Comparison of ENCODE assay signal across 1 cellular context in the genomic region with DNA sequence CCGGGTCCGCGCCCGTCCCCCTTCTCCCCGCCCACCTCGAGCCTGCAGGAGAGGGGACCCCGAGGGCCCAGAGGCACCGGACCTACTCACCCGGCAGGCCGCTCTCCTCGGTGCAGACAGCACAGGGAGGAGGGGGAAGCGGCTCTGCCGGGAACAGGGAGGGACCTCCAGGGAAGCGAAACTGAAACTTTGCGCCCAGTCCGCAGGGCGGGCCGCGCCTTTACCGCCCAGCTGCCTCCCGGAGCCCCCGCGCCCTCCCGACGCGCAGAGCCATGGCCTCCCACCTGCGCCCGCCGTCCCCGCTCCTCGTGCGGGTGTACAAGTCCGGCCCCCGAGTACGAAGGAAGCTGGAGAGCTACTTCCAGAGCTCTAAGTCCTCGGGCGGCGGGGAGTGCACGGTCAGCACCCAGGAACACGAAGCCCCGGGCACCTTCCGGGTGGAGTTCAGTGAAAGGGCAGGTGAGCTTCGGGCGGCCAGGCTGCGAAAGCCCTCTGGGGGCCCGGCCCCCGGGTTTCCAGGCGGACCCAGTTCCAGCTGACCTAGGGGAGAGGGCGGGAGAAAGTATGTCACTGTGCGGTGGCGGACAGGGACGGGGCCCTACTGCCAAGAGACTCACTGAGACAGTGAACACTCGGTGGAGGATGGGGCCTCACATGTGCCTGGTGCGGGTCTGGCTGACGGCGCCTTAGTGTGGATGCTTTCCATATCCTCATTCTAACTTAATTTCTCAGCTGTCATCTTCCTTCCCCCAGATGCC.
A peak's percentile ranks its signal among the peaks of the same experiment; 100 is the strongest.
TF ChIP-seq lines count a peak whose summit lies in the region.

A gene (plus strand): TSS at position 184 of the 758 bp plus-strand sequence. CDS start 89 bp downstream, at position 273.
A gene (minus strand): TSS at position 146 of the 758 bp plus-strand sequence. CDS start 4,680 bp downstream, outside the sequence.

TF ChIP-seq in GM12878, 131 proteins besides CTCF, POLR2A, EP300 and RAD21 (continued from another document and continues in another):
- TF ChIP-seq YY1 (IDR thresholded peaks at IDR 0.05; ENCODE audit: low read depth, low read length) = 0 out of 2 replicates have a peak, but pooled peaks have one; percentile 49
- TF ChIP-seq, protein P1, sequence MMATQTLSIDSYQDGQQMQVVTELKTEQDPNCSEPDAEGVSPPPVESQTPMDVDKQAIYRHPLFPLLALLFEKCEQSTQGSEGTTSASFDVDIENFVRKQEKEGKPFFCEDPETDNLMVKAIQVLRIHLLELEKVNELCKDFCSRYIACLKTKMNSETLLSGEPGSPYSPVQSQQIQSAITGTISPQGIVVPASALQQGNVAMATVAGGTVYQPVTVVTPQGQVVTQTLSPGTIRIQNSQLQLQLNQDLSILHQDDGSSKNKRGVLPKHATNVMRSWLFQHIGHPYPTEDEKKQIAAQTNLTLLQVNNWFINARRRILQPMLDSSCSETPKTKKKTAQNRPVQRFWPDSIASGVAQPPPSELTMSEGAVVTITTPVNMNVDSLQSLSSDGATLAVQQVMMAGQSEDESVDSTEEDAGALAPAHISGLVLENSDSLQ (IDR thresholded peaks at IDR 0.05) = no peak
- peak; percentile 81 for TF ChIP-seq EED (IDR thresholded peaks at IDR 0.05; ENCODE audit: low read depth)
- no peak; the same call in 1 of the 2 replicates for TF ChIP-seq POLR2AphosphoS2 (IDR thresholded peaks at IDR 0.05; ENCODE audit: low read depth, low read length)
- TF ChIP-seq FOXK2 (IDR thresholded peaks at IDR 0.05) = no peak
- peak; percentile 82; the same call in 1 of the 2 replicates for TF ChIP-seq DPF2 (IDR thresholded peaks at IDR 0.05)
- TF ChIP-seq, protein P2, sequence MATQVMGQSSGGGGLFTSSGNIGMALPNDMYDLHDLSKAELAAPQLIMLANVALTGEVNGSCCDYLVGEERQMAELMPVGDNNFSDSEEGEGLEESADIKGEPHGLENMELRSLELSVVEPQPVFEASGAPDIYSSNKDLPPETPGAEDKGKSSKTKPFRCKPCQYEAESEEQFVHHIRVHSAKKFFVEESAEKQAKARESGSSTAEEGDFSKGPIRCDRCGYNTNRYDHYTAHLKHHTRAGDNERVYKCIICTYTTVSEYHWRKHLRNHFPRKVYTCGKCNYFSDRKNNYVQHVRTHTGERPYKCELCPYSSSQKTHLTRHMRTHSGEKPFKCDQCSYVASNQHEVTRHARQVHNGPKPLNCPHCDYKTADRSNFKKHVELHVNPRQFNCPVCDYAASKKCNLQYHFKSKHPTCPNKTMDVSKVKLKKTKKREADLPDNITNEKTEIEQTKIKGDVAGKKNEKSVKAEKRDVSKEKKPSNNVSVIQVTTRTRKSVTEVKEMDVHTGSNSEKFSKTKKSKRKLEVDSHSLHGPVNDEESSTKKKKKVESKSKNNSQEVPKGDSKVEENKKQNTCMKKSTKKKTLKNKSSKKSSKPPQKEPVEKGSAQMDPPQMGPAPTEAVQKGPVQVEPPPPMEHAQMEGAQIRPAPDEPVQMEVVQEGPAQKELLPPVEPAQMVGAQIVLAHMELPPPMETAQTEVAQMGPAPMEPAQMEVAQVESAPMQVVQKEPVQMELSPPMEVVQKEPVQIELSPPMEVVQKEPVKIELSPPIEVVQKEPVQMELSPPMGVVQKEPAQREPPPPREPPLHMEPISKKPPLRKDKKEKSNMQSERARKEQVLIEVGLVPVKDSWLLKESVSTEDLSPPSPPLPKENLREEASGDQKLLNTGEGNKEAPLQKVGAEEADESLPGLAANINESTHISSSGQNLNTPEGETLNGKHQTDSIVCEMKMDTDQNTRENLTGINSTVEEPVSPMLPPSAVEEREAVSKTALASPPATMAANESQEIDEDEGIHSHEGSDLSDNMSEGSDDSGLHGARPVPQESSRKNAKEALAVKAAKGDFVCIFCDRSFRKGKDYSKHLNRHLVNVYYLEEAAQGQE (IDR thresholded peaks at IDR 0.05; ENCODE audit: low read depth, low read length) = no peak
- 0 out of 2 replicates have a peak, but pooled peaks have one; percentile 39 for TF ChIP-seq MTA2 (IDR thresholded peaks at IDR 0.05; ENCODE audit: low read depth)
- TF ChIP-seq, protein P3, sequence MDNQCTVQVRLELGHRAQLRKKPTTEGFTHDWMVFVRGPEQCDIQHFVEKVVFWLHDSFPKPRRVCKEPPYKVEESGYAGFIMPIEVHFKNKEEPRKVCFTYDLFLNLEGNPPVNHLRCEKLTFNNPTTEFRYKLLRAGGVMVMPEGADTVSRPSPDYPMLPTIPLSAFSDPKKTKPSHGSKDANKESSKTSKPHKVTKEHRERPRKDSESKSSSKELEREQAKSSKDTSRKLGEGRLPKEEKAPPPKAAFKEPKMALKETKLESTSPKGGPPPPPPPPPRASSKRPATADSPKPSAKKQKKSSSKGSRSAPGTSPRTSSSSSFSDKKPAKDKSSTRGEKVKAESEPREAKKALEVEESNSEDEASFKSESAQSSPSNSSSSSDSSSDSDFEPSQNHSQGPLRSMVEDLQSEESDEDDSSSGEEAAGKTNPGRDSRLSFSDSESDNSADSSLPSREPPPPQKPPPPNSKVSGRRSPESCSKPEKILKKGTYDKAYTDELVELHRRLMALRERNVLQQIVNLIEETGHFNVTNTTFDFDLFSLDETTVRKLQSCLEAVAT (IDR thresholded peaks at IDR 0.05) = peak; percentile 58; the same call in 1 of the 2 replicates
- peak; percentile 71 for TF ChIP-seq NR2F1 (conservative IDR thresholded peaks at IDR 0.05)
- no peak for TF ChIP-seq FOXM1 (IDR thresholded peaks at IDR 0.05; ENCODE audit: low read depth, low read length)
- peak; percentile 97; the same call in 1 of the 2 replicates for TF ChIP-seq ASH2L (IDR thresholded peaks at IDR 0.05; ENCODE audit: borderline replicate concordance, low read depth)
- no peak for TF ChIP-seq TARDBP (IDR thresholded peaks at IDR 0.05; ENCODE audit: borderline replicate concordance)
- TF ChIP-seq, protein P4, sequence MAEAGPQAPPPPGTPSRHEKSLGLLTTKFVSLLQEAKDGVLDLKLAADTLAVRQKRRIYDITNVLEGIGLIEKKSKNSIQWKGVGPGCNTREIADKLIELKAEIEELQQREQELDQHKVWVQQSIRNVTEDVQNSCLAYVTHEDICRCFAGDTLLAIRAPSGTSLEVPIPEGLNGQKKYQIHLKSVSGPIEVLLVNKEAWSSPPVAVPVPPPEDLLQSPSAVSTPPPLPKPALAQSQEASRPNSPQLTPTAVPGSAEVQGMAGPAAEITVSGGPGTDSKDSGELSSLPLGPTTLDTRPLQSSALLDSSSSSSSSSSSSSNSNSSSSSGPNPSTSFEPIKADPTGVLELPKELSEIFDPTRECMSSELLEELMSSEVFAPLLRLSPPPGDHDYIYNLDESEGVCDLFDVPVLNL (IDR thresholded peaks at IDR 0.05; ENCODE audit: low read depth, low read length) = 0 out of 2 replicates have a peak, but pooled peaks have one; percentile 50
- TF ChIP-seq JUNB (IDR thresholded peaks at IDR 0.05) = no peak
- TF ChIP-seq RELA (IDR thresholded peaks at IDR 0.05; ENCODE audit: borderline replicate concordance, partially characterized antibody) = peak; percentile 44
- TF ChIP-seq, protein P5, sequence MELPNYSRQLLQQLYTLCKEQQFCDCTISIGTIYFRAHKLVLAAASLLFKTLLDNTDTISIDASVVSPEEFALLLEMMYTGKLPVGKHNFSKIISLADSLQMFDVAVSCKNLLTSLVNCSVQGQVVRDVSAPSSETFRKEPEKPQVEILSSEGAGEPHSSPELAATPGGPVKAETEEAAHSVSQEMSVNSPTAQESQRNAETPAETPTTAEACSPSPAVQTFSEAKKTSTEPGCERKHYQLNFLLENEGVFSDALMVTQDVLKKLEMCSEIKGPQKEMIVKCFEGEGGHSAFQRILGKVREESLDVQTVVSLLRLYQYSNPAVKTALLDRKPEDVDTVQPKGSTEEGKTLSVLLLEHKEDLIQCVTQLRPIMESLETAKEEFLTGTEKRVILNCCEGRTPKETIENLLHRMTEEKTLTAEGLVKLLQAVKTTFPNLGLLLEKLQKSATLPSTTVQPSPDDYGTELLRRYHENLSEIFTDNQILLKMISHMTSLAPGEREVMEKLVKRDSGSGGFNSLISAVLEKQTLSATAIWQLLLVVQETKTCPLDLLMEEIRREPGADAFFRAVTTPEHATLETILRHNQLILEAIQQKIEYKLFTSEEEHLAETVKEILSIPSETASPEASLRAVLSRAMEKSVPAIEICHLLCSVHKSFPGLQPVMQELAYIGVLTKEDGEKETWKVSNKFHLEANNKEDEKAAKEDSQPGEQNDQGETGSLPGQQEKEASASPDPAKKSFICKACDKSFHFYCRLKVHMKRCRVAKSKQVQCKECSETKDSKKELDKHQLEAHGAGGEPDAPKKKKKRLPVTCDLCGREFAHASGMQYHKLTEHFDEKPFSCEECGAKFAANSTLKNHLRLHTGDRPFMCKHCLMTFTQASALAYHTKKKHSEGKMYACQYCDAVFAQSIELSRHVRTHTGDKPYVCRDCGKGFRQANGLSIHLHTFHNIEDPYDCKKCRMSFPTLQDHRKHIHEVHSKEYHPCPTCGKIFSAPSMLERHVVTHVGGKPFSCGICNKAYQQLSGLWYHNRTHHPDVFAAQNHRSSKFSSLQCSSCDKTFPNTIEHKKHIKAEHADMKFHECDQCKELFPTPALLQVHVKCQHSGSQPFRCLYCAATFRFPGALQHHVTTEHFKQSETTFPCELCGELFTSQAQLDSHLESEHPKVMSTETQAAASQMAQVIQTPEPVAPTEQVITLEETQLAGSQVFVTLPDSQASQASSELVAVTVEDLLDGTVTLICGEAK (IDR thresholded peaks at IDR 0.05; ENCODE audit: borderline replicate concordance) = peak; percentile 7; the same call in 1 of the 2 replicates
- TF ChIP-seq IRF4 (IDR thresholded peaks at IDR 0.05; ENCODE audit: low read depth, low read length) = 0 out of 2 replicates have a peak, but pooled peaks have one; percentile 52
- no peak for TF ChIP-seq NRF1 (conservative IDR thresholded peaks at IDR 0.05; ENCODE audit: low read depth, low read length)
- TF ChIP-seq NFYA (IDR thresholded peaks at IDR 0.05; ENCODE audit: borderline replicate concordance, low read depth, low read length) = no peak
- peak; percentile 63; the same call in 1 of the 2 replicates for TF ChIP-seq TCF12 (IDR thresholded peaks at IDR 0.05; ENCODE audit: low read depth, low read length)
- no peak for TF ChIP-seq KAT2A (conservative IDR thresholded peaks at IDR 0.05; ENCODE audit: control insufficient read depth, low read depth, low read length)
- no peak; the same call in 1 of the 2 replicates for TF ChIP-seq MTA3 (IDR thresholded peaks at IDR 0.05; ENCODE audit: borderline replicate concordance, low read length)
- 0 out of 2 replicates have a peak, but pooled peaks have one; percentile 1 for TF ChIP-seq RUNX3 (IDR thresholded peaks at IDR 0.05; ENCODE audit: low read length)
- no peak for TF ChIP-seq NFIC (IDR thresholded peaks at IDR 0.05; ENCODE audit: low read depth, low read length)
- peak; percentile 99 for TF ChIP-seq GATAD2B (conservative IDR thresholded peaks at IDR 0.05; ENCODE audit: low read depth)
- no peak for TF ChIP-seq JUND (IDR thresholded peaks at IDR 0.05; ENCODE audit: low read depth, low read length)
- TF ChIP-seq, protein P6, sequence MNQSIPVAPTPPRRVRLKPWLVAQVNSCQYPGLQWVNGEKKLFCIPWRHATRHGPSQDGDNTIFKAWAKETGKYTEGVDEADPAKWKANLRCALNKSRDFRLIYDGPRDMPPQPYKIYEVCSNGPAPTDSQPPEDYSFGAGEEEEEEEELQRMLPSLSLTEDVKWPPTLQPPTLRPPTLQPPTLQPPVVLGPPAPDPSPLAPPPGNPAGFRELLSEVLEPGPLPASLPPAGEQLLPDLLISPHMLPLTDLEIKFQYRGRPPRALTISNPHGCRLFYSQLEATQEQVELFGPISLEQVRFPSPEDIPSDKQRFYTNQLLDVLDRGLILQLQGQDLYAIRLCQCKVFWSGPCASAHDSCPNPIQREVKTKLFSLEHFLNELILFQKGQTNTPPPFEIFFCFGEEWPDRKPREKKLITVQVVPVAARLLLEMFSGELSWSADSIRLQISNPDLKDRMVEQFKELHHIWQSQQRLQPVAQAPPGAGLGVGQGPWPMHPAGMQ (IDR thresholded peaks at IDR 0.05; ENCODE audit: borderline replicate concordance) = no peak
- peak; percentile 82 to 90 for TF ChIP-seq IKZF2 (IDR thresholded peaks at IDR 0.05)
- TF ChIP-seq ZNF24 (IDR thresholded peaks at IDR 0.05) = no peak
- no peak for TF ChIP-seq FOS (IDR thresholded peaks at IDR 0.05; ENCODE audit: borderline replicate concordance, extremely low read depth, insufficient read length)
- TF ChIP-seq SREBF1 (IDR thresholded peaks at IDR 0.05; ENCODE audit: low read length) = no peak
- TF ChIP-seq PAX8 (IDR thresholded peaks at IDR 0.05) = no peak
- TF ChIP-seq CREB1 (IDR thresholded peaks at IDR 0.05; ENCODE audit: low read depth) = 0 out of 2 replicates have a peak, but pooled peaks have one; percentile 23
- no peak for TF ChIP-seq WRNIP1 (IDR thresholded peaks at IDR 0.05; ENCODE audit: borderline replicate concordance, low read depth, low read length)
- TF ChIP-seq SUZ12 (IDR thresholded peaks at IDR 0.05; ENCODE audit: unreplicated experiment) = no peak
- TF ChIP-seq MYB (IDR thresholded peaks at IDR 0.05; ENCODE audit: borderline replicate concordance, low read depth, low read length) = no peak
- TF ChIP-seq STAT1 (conservative IDR thresholded peaks at IDR 0.05) = peak; percentile 85; the same call in 1 of the 2 replicates
- no peak for TF ChIP-seq ZBED1 (IDR thresholded peaks at IDR 0.05; ENCODE audit: borderline replicate concordance)
- no peak for TF ChIP-seq EZH2 (IDR thresholded peaks at IDR 0.05; ENCODE audit: borderline replicate concordance, control insufficient read depth, low read depth, low read length)
- peak; percentile 9 to 56; a peak in 3 of 4 replicates for TF ChIP-seq BHLHE40 (IDR thresholded peaks at IDR 0.05; ENCODE audit: borderline replicate concordance in 1 of 2, low read depth in 2 of 2, low read length in 1 of 2)
- peak; percentile 68 for TF ChIP-seq BACH1 (IDR thresholded peaks at IDR 0.05; ENCODE audit: borderline replicate concordance)
- no peak for TF ChIP-seq ZSCAN29 (IDR thresholded peaks at IDR 0.05)
- TF ChIP-seq, protein P7, sequence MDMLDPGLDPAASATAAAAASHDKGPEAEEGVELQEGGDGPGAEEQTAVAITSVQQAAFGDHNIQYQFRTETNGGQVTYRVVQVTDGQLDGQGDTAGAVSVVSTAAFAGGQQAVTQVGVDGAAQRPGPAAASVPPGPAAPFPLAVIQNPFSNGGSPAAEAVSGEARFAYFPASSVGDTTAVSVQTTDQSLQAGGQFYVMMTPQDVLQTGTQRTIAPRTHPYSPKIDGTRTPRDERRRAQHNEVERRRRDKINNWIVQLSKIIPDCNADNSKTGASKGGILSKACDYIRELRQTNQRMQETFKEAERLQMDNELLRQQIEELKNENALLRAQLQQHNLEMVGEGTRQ (IDR thresholded peaks at IDR 0.05; ENCODE audit: borderline replicate concordance, low read depth, low read length) = no peak
- TF ChIP-seq CEBPB (IDR thresholded peaks at IDR 0.05; ENCODE audit: borderline replicate concordance in 1 of 2, low read depth in 2 of 2, low read length in 2 of 2) = no peak
- no peak for TF ChIP-seq KDM1A (IDR thresholded peaks at IDR 0.05; ENCODE audit: borderline replicate concordance)
- no peak for TF ChIP-seq ZNF207 (IDR thresholded peaks at IDR 0.05; ENCODE audit: borderline replicate concordance)
- no peak for TF ChIP-seq SUPT20H (IDR thresholded peaks at IDR 0.05; ENCODE audit: borderline replicate concordance, control insufficient read depth, low read depth, low read length)
- peak; percentile 45; the same call in 2 of the 3 replicates for TF ChIP-seq POU2F2 (IDR thresholded peaks at IDR 0.05; ENCODE audit: borderline replicate concordance, low read depth, low read length)
- TF ChIP-seq CBFB (IDR thresholded peaks at IDR 0.05; ENCODE audit: low read depth) = no peak
- no peak for TF ChIP-seq NR2C1 (IDR thresholded peaks at IDR 0.05)
- peak; percentile 15; the same call in 1 of the 2 replicates for TF ChIP-seq TBL1XR1 (IDR thresholded peaks at IDR 0.05; ENCODE audit: low read depth, low read length)
- peak; percentile 72 for TF ChIP-seq POLR2AphosphoS5 (IDR thresholded peaks at IDR 0.05; ENCODE audit: low read length)
- TF ChIP-seq STAT3 (IDR thresholded peaks at IDR 0.05; ENCODE audit: low read depth, low read length) = no peak; the same call in 1 of the 2 replicates
- TF ChIP-seq ESRRA (IDR thresholded peaks at IDR 0.05; ENCODE audit: low read length) = no peak
